16 cellular contexts compared by ENCODE assay signal in genomic region chr2:178811901-178812300, GRCh38. TPM values are rescaled to one million over a fixed set of nuclear protein-coding genes. Genes with fewer than 3 reads are reported as not detected.
DNase-seq lines count a peak whose midpoint lies in the region; ATAC-seq and TF ChIP-seq lines count a peak whose summit lies in the region.
"Had no signal": no experiment of that assay in that cellular context is flagged by ENCODE, and none has a peak within 500 bp of the region (broad histone marks: within the 10 kb centered on the region; RNA-seq: fewer than 3 reads in every experiment).

No MANE protein-coding gene starts in this region.

- no peak overlapping the region for H3K4me2 ChIP-seq in fibroblast of lung (ENCODE audit: extremely low read depth, insufficient read depth, low read length)
- H3K4me2 ChIP-seq: BLaER1 treated with 17β-estradiol and CSF1 and Interleukin-3, amounts not matched to agents 10 nM and 100 nM; GM23338 had no signal

- H3K36me3 ChIP-seq in ascending aorta = no peaks in the 10 kb centered on the region
- H3K36me3 ChIP-seq in fibroblast of lung (ENCODE audit: control insufficient read depth, insufficient read depth, low read length) = no peaks in the 10 kb centered on the region
- no peaks in the 10 kb centered on the region for H3K36me3 ChIP-seq in thoracic aorta
- no peaks in the 10 kb centered on the region for H3K36me3 ChIP-seq in spleen
- H3K36me3 ChIP-seq: BLaER1 treated with 17β-estradiol and CSF1 and Interleukin-3, amounts not matched to agents 10 nM and 100 nM had no signal

- TF ChIP-seq POLR2A in spleen (IDR thresholded peaks at IDR 0.05) = no peak

- TF ChIP-seq CTCF in ascending aorta (IDR thresholded peaks at IDR 0.05) (no peak), fibroblast of lung (conservative IDR thresholded peaks at IDR 0.05 in 1 of 2, IDR thresholded peaks at IDR 0.05 in 1 of 2; ENCODE audit: low read depth in 1 of 2, low read length in 2 of 2) (no peak), thoracic aorta (IDR thresholded peaks at IDR 0.05) (no peak), spleen (IDR thresholded peaks at IDR 0.05 in 8 of 11, conservative IDR thresholded peaks at IDR 0.05 in 3 of 11) (no peak)

- H3K79me2 ChIP-seq in fibroblast of lung (ENCODE audit: control insufficient read depth, insufficient read depth, low read length) = no peaks in the 10 kb centered on the region

- WGBS in spleen, 5 donors = 84 to 96% (median 95%) methylated on average over 2 of the region's 2 CpGs

- H2AFZ ChIP-seq in fibroblast of lung (ENCODE audit: low read length) = no peak overlapping the region
- H2AFZ ChIP-seq: GM23338 had no signal

- H3K9ac ChIP-seq in fibroblast of lung (ENCODE audit: insufficient read depth, low read length) = no peak overlapping the region
- H3K9ac ChIP-seq: BLaER1 treated with 17β-estradiol and CSF1 and Interleukin-3, amounts not matched to agents 10 nM and 100 nM had no signal

- no peaks in the 10 kb centered on the region for H4K20me1 ChIP-seq in fibroblast of lung (ENCODE audit: control insufficient read depth, extremely low read depth, insufficient read depth, low read length)
- H4K20me1 ChIP-seq: BLaER1 treated with 17β-estradiol and CSF1 and Interleukin-3, amounts not matched to agents 10 nM and 100 nM had no signal

- H3K27me3 ChIP-seq in ascending aorta (no peaks in the 10 kb centered on the region), fibroblast of lung (ENCODE audit: control insufficient read depth, insufficient read depth, low read length) (no peaks in the 10 kb centered on the region), thoracic aorta (replicated peaks; ENCODE audit: insufficient read depth) (no peaks in the 10 kb centered on the region), spleen (replicated peaks in 1 of 7) (no peaks in the 10 kb centered on the region)
- H3K27me3 ChIP-seq: BLaER1 treated with 17β-estradiol and CSF1 and Interleukin-3, amounts not matched to agents 10 nM and 100 nM had no signal

- H3K27ac ChIP-seq in ascending aorta = peak overlapping the region; percentile 64 to 66
- no peak overlapping the region for H3K27ac ChIP-seq in fibroblast of lung (ENCODE audit: insufficient read depth, low read length)
- peak overlapping the region; percentile 31 to 39 for H3K27ac ChIP-seq in thoracic aorta
- no peak overlapping the region for H3K27ac ChIP-seq in spleen
- H3K27ac ChIP-seq: BLaER1 treated with 17β-estradiol and CSF1 and Interleukin-3, amounts not matched to agents 10 nM and 100 nM had no signal

- H3K4me1 ChIP-seq in ascending aorta (no peaks in the 10 kb centered on the region), fibroblast of lung (ENCODE audit: control insufficient read depth, extremely low read depth, insufficient read depth, low read length) (no peaks in the 10 kb centered on the region), thoracic aorta (ENCODE audit: control insufficient read depth in 1 of 2, low read depth in 2 of 2) (peaks cover 4 to 9% of the 10 kb centered on the region in 2 donors), spleen (no peaks in the 10 kb centered on the region)

- DNase-seq in NCI-H226 (peak; percentile 80), ascending aorta (ENCODE audit: low spot score in 2 of 2) (no peak), fibroblast of lung (ENCODE audit: low read depth in 2 of 2) (peak; percentile 46 to 70), thoracic aorta (ENCODE audit: low spot score) (no peak), spleen (no peak), GM19240 (ENCODE audit: insufficient read length, low spot score) (no peak)
- DNase-seq: Calu3; CD8-positive, alpha-beta T cell; DMS79 treated with DMSO at 0.1 percent for 48 hours; GF-D8; HCEC 1CT; IMR-90 had no signal

- ATAC-seq in thoracic aorta (ENCODE audit: insufficient number of reproducible peaks, low FRiP score, low read depth) (no peak), GM18511 (IDR thresholded peaks at IDR 0.05; ENCODE audit: unreplicated experiment) (no peak)
- ATAC-seq: CD8-positive, alpha-beta T cell; GM12878; GM23338 had no signal

- intact Hi-C loops in ascending aorta (cut with DNase I) (no loop called here), spleen (cut with DNase I; ENCODE audit: low total_unique reads) (no loop called here)

- H3K9me3 ChIP-seq in ascending aorta = no peaks in the 10 kb centered on the region
- H3K9me3 ChIP-seq in fibroblast of lung (ENCODE audit: control insufficient read depth, insufficient read depth, low read depth, low read length) = no peaks in the 10 kb centered on the region
- H3K9me3 ChIP-seq in thoracic aorta = no peaks in the 10 kb centered on the region
- no peaks in the 10 kb centered on the region for H3K9me3 ChIP-seq in spleen
- H3K9me3 ChIP-seq: BLaER1 treated with 17β-estradiol and CSF1 and Interleukin-3, amounts not matched to agents 10 nM and 100 nM had no signal

- no peak overlapping the region for H3K4me3 ChIP-seq in ascending aorta
- H3K4me3 ChIP-seq in fibroblast of lung (replicated peaks in 1 of 4; ENCODE audit: control extremely low read depth in 1 of 4, insufficient read depth in 1 of 4, low read depth in 3 of 4, low read length in 4 of 4) = no peak overlapping the region
- H3K4me3 ChIP-seq in thoracic aorta = no peak overlapping the region
- no peak overlapping the region for H3K4me3 ChIP-seq in spleen
- H3K4me3 ChIP-seq: BLaER1 treated with 17β-estradiol and CSF1 and Interleukin-3, amounts not matched to agents 10 nM and 100 nM; GM12878; GM23338 had no signal

RNA-seq across cellular contexts. Expression of gene TTN, which starts 4.7 kb away (rescaled TPM):
- 7.6 TPM for total RNA-seq in ascending aorta
- 0.33 and 0.51 TPM in 2 replicates for total RNA-seq in fibroblast of lung
- 0.14 and 0.20 TPM in 2 replicates for polyA plus RNA-seq in fibroblast of lung
- 0.06 and 0.16 TPM in 2 replicates for polyA plus RNA-seq in fibroblast of lung (2012)
- polyA minus RNA-seq in fibroblast of lung (ENCODE audit: low replicate concordance) = under 0.01 and 0.04 TPM in 2 replicates
- 10 to 100 TPM in 1 of 2 donors, 1 to 10 TPM in 1; 7.0 to 16.4 TPM for total RNA-seq in thoracic aorta
- total RNA-seq in spleen = 10 to 100 TPM; 15.0 to 28.5 (median 21.8) TPM
- polyA plus RNA-seq in spleen = under 1 TPM; 0.23 to 0.67 (median 0.57) TPM

Comparison
In these comparisons a context has a peak if more than half of its experiments do, and no peak if none do; other contexts are left out.
1. DNase-seq: peak in NCI-H226 (single experiment) and fibroblast of lung (2 of 2); none in ascending aorta (0 of 2), thoracic aorta (single experiment), spleen (single experiment) and GM19240 (single experiment).
2. H3K27ac ChIP-seq: peak in ascending aorta (2 of 2) and thoracic aorta (2 of 2); none in fibroblast of lung (single experiment) and spleen (0 of 8).